In genomic region chr12:98401427-98401826, GRCh38 we compare ENCODE assay signal across 13 cellular contexts.
A peak's percentile ranks its signal among the peaks of the same experiment; 100 is the strongest.
DNase-seq lines count a peak whose midpoint lies in the region; ATAC-seq, FAIRE-seq and TF ChIP-seq lines count a peak whose summit lies in the region.
"Had no signal": no experiment of that assay in that cellular context is flagged by ENCODE, and none has a peak within 500 bp of the region (broad histone marks: within the 10 kb centered on the region; RNA-seq: fewer than 3 reads in every experiment).

No MANE protein-coding gene starts in this region.

- H2AFZ ChIP-seq in PC-3 (ENCODE audit: low read length), result no peak overlapping the region

- H3K4me3 ChIP-seq in A549 (no peak overlapping the region), PC-3 (ENCODE audit: low read length) (no peak overlapping the region)
- H3K4me3 ChIP-seq: ascending aorta, mucosa of descending colon, Peyer's patch, sigmoid colon had no signal

- H3K27ac ChIP-seq in A549 (peak overlapping the region; percentile 85 to 89), PC-3 (ENCODE audit: low read length) (no peak overlapping the region)
- H3K27ac ChIP-seq: ascending aorta, sigmoid colon had no signal

- FAIRE-seq in A549 (lab: Jason Lieb, UNC), result no peak

- H3K9me3 ChIP-seq in A549 (no peaks in the 10 kb centered on the region), PC-3 (ENCODE audit: low read length) (no peaks in the 10 kb centered on the region)
- H3K9me3 ChIP-seq: ascending aorta, mucosa of descending colon, Peyer's patch, sigmoid colon had no signal

- H4K20me1 ChIP-seq in PC-3 (ENCODE audit: low read length), result no peaks in the 10 kb centered on the region

- intact Hi-C loops in PC-3 (cut with micrococcal nuclease), result no loop called here

- DNase-seq in A549 (ENCODE audit: low read depth in 1 of 2, low spot score in 1 of 2) (no peak), KBM-7 (peak; percentile 46), dermis blood vessel endothelial cell (peak; percentile 82), NOMO-1 treated with DMSO at 0.1 percent for 48 hours (lab: John Stamatoyannopoulos, UW; ENCODE audit: unreplicated experiment) (no peak), GOT3 (lab: John Stamatoyannopoulos, UW) (no peak), hypothalamus (lab: John Stamatoyannopoulos, UW) (no peak), PC-3 (no peak)
- DNase-seq: activated T-cell treated with anti-CD3 and anti-CD28 coated beads, Interleukin-2, amount 50 U/mL, for 1 hour; mucosa of descending colon; Peyer's patch; sigmoid colon had no signal

- no peak for TF ChIP-seq EP300 in A549 (IDR thresholded peaks at IDR 0.05)

- no peak for TF ChIP-seq CTCF in A549 (IDR thresholded peaks at IDR 0.05)
- no peak for TF ChIP-seq CTCF in PC-3 (conservative IDR thresholded peaks at IDR 0.05; ENCODE audit: low read depth, low read length)

- H3K9ac ChIP-seq in PC-3 (ENCODE audit: low read length), result no peak overlapping the region

- no peaks in the 10 kb centered on the region for H3K27me3 ChIP-seq in PC-3 (ENCODE audit: low read length)
- H3K27me3 ChIP-seq: ascending aorta, Peyer's patch, sigmoid colon had no signal

- no peak for ATAC-seq in A549
- peak; percentile 35 for ATAC-seq in GM19043 (IDR thresholded peaks at IDR 0.05; ENCODE audit: low read depth, unreplicated experiment)
- ATAC-seq in PC-3, result no peak

- no peaks in the 10 kb centered on the region for H3F3A ChIP-seq in PC-3 (ENCODE audit: low read length, unreplicated experiment)

- WGBS in A549 (ENCODE audit: missing lambda C conversion rate), result 33% methylated on average over 4 of the region's 4 CpGs

- POLR2A ChIA-PET in A549 (lab: Yijun Ruan, JAX) (no interaction called here), PC-3 (lab: Charles Lee; ENCODE audit: unreplicated experiment) (no interaction called here)

- H3K4me1 ChIP-seq in A549 (peaks cover 53% of the 10 kb centered on the region), PC-3 (ENCODE audit: insufficient read depth, low read length) (peaks cover 21% of the 10 kb centered on the region)
- H3K4me1 ChIP-seq: ascending aorta had no signal

- TF ChIP-seq RAD21 in A549 (conservative IDR thresholded peaks at IDR 0.05 in 1 of 2, IDR thresholded peaks at IDR 0.05 in 1 of 2), result no peak

- H3K36me3 ChIP-seq in PC-3 (ENCODE audit: low read depth, low read length), result no peaks in the 10 kb centered on the region
- H3K36me3 ChIP-seq: ascending aorta, Peyer's patch, sigmoid colon had no signal

- H3K79me2 ChIP-seq in PC-3 (ENCODE audit: low read length), result no peaks in the 10 kb centered on the region

- no peak for TF ChIP-seq POLR2A in A549 (IDR thresholded peaks at IDR 0.05; ENCODE audit: low read length)

- BruUV-seq in PC-3 (replicated peaks; lab: Mats Ljungman, UMichigan), result no TSS peak

- in situ Hi-C loops in KBM-7 (cut with MboI; ENCODE audit: low pct_unique_long_range_greater_than_20kb, low sequenced_read_pairs), result no loop called here

- no peaks in the 10 kb centered on the region for H3K9me2 ChIP-seq in PC-3 (replicated peaks; ENCODE audit: low read length)

- peak overlapping the region; percentile 56 for H3K4me2 ChIP-seq in A549
- H3K4me2 ChIP-seq in PC-3 (ENCODE audit: low read length), result no peak overlapping the region

- CTCF ChIA-PET in A549 (lab: Yijun Ruan, JAX) (interaction anchor here (1.1 to 1.5 kb wide), 2 partner anchors 16 to 32 kb away, joined by 3 to 5 read pairs; no protein-coding TSS in a partner anchor), PC-3 (lab: Charles Lee) (no interaction called here)

TF ChIP-seq in A549, 52 proteins besides CTCF, POLR2A, EP300 and RAD21:
- TF ChIP-seq ZNF302 (CRISPR knock-in tag; IDR thresholded peaks at IDR 0.05) (0 out of 2 replicates have a peak, but pooled peaks have one; percentile 41), EHF (CRISPR knock-in tag; IDR thresholded peaks at IDR 0.05) (no peak)

Comparison
In these comparisons a context has a peak if more than half of its experiments do, and no peak if none do; other contexts are left out.
1. DNase-seq: peak in KBM-7 (single experiment) and dermis blood vessel endothelial cell (single experiment); none in A549 (0 of 2), NOMO-1 treated with DMSO at 0.1 percent for 48 hours (single experiment), GOT3 (single experiment), hypothalamus (0 of 51) and PC-3 (single experiment).